Comparison of ENCODE assay signal across 8 cellular contexts in the genomic region with DNA sequence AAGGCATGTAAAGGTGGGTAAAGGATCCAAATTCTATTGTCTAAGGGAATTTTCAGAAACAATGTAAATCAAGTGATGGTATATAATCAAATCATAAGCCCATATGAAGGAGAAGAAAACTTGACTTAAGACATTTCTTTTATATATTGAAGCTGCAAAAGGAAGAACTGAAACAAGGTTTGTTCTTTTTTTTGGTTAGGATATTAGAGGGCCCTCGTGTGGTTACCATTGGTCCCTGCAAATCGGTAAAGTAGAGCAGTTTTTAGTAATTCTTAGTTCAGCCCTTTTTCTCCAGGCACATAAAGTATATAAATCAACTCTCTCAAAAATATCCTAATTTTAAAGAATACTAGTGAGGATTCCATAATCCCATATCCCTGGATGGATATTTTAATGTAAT.
DNase-seq lines count a peak whose midpoint lies in the region; ATAC-seq and TF ChIP-seq lines count a peak whose summit lies in the region.

No MANE protein-coding gene starts in this region.

- no peak overlapping the region for H3K4me3 Mint-ChIP-seq in stimulated activated naive CD8-positive, alpha-beta T cell treated with anti-CD3 and anti-CD28 coated beads, Interleukin-15, Interleukin-2, amounts not matched to agents 100 ng/mL and 50 ng/mL, for 24 hours
- H3K4me3 Mint-ChIP-seq in chondrocyte (ENCODE audit: unreplicated experiment) (no peak overlapping the region), neural crest cell (no peak overlapping the region)

- peak overlapping the region; percentile 96 for H3K27ac Mint-ChIP-seq in stimulated activated naive CD8-positive, alpha-beta T cell treated with anti-CD3 and anti-CD28 coated beads, Interleukin-15, Interleukin-2, amounts not matched to agents 100 ng/mL and 50 ng/mL, for 24 hours
- H3K27ac Mint-ChIP-seq in chondrocyte (ENCODE audit: unreplicated experiment): no peak overlapping the region
- no peak overlapping the region for H3K27ac Mint-ChIP-seq in neural crest cell (ENCODE audit: unreplicated experiment)

- TF ChIP-seq CTCF in chondrocyte (IDR thresholded peaks at IDR 0.05): peak; percentile 84
- TF ChIP-seq CTCF in neural crest cell (conservative IDR thresholded peaks at IDR 0.05): peak; percentile 67

- peaks cover 61% of the 10 kb centered on the region for H3K4me1 Mint-ChIP-seq in stimulated activated naive CD8-positive, alpha-beta T cell treated with anti-CD3 and anti-CD28 coated beads, Interleukin-15, Interleukin-2, amounts not matched to agents 100 ng/mL and 50 ng/mL, for 24 hours (ENCODE audit: low read depth)
- H3K4me1 Mint-ChIP-seq in chondrocyte (ENCODE audit: low read depth): peaks cover 56% of the 10 kb centered on the region
- H3K4me1 Mint-ChIP-seq in neural crest cell: peaks cover 3% of the 10 kb centered on the region

- H3K9me3 Mint-ChIP-seq in stimulated activated naive CD8-positive, alpha-beta T cell treated with anti-CD3 and anti-CD28 coated beads, Interleukin-15, Interleukin-2, amounts not matched to agents 100 ng/mL and 50 ng/mL, for 24 hours: no peaks in the 10 kb centered on the region
- H3K9me3 Mint-ChIP-seq in chondrocyte (ENCODE audit: low read depth) (peaks cover 3% of the 10 kb centered on the region), neural crest cell (peaks cover 4% of the 10 kb centered on the region)

- no peaks in the 10 kb centered on the region for H3K36me3 Mint-ChIP-seq in stimulated activated naive CD8-positive, alpha-beta T cell treated with anti-CD3 and anti-CD28 coated beads, Interleukin-15, Interleukin-2, amounts not matched to agents 100 ng/mL and 50 ng/mL, for 24 hours (ENCODE audit: low read depth)
- peaks cover 4% of the 10 kb centered on the region for H3K36me3 Mint-ChIP-seq in chondrocyte (ENCODE audit: low read depth)
- peaks cover 5% of the 10 kb centered on the region for H3K36me3 Mint-ChIP-seq in neural crest cell (ENCODE audit: low read depth)

- DNase-seq in stimulated activated naive CD8-positive, alpha-beta T cell treated with anti-CD3 and anti-CD28 coated beads, Interleukin-15, Interleukin-2, amounts not matched to agents 100 U/mL and 50 U/mL, for 24 hours: no peak
- DNase-seq in NOMO-1 treated with dmso at 0.1 percent for 144 hours (lab: John Stamatoyannopoulos, UW; ENCODE audit: unreplicated experiment): peak; percentile 33
- no peak for DNase-seq in chondrocyte (ENCODE audit: low spot score)
- DNase-seq in neural crest cell (ENCODE audit: low read depth, low spot score): no peak
- no peak for DNase-seq in NCI-H524 treated with DMSO at 0.1 percent for 48 hours (lab: John Stamatoyannopoulos, UW)

- no peak for ATAC-seq in stimulated activated naive CD8-positive, alpha-beta T cell treated with anti-CD3 and anti-CD28 coated beads, Interleukin-15, Interleukin-2, amounts not matched to agents 100 U/mL and 50 U/mL, for 24 hours
- ATAC-seq in HG02884 (IDR thresholded peaks at IDR 0.05; ENCODE audit: unreplicated experiment) (no peak), HG02938 (IDR thresholded peaks at IDR 0.05; ENCODE audit: unreplicated experiment) (no peak)

- no peaks in the 10 kb centered on the region for H3K27me3 Mint-ChIP-seq in stimulated activated naive CD8-positive, alpha-beta T cell treated with anti-CD3 and anti-CD28 coated beads, Interleukin-15, Interleukin-2, amounts not matched to agents 100 ng/mL and 50 ng/mL, for 24 hours
- H3K27me3 Mint-ChIP-seq in chondrocyte (ENCODE audit: low read depth) (no peaks in the 10 kb centered on the region), neural crest cell (ENCODE audit: low read depth) (no peaks in the 10 kb centered on the region)
